Comparison of ENCODE assay signal across 8 cellular contexts in the genomic region with DNA sequence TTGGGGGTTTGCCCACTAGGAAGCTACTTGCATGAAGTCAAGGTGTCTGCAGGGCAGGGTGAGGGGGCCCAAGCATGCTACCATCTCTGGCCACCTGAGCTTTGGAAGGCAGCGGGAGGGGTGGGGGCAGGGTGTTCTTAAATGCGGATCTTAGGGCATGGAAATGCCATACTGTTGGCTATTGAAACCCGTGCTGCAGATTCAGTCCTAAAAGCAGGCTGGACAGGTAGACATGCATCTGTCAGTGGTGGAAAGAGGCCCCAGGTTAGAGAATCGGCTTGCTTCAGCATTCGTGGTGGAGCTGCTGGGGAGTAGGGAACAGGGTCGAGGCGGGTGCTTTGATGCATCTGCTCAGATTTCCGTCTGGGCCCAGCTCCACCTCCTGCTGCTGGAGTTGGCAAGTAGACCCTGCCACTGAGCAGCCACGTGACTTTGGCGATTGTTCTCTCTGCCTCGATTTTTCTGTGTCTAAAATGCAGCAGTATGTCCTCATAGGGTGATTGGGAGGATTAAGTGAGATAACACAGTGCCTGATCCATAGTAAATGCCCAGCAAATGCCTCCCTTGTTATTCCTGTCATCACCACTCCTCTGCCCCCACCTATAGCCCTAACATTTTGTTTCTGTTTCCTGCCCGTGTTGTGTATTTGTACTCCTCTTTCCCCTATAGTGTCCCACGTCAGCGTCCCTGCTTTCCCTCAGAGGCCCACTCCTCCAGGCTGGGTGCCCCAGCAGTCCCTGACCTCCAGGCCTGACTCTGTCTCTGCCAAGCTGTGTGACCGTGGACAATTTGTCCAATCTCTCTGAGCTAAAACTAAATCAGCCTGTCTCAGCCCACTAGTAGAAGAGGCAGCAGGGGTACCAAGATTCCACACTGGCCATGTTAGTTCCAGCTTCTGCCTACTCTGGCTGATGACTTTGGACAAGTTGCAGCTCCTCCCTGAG. TPM values are rescaled to one million over a fixed set of nuclear protein-coding genes. Genes with fewer than 3 reads are reported as not detected.
A peak's percentile ranks its signal among the peaks of the same experiment; 100 is the strongest.
DNase-seq lines count a peak whose midpoint lies in the region; ATAC-seq and TF ChIP-seq lines count a peak whose summit lies in the region.

No MANE protein-coding gene starts in this region.

- H3K9me3 ChIP-seq in A673 (ENCODE audit: low read depth, low read length, poor library complexity, severe bottlenecking) (no peaks in the 10 kb centered on the region), mesodermal cell (ENCODE audit: control insufficient read depth, low read length) (no peaks in the 10 kb centered on the region), tibial nerve (no peaks in the 10 kb centered on the region)

- no TSS peak for BruUV-seq in A673 (replicated peaks; lab: Mats Ljungman, UMichigan)

- H3K36me3 ChIP-seq in A673 (ENCODE audit: insufficient read depth, low read length, poor library complexity, severe bottlenecking) = no peaks in the 10 kb centered on the region
- H3K36me3 ChIP-seq in mesodermal cell (ENCODE audit: control insufficient read depth, insufficient read depth, low read length) = peaks cover 23% of the 10 kb centered on the region
- H3K36me3 ChIP-seq in tibial nerve = peaks cover 0 to 10% (median 0%) of the 10 kb centered on the region in 3 donors

- no peak overlapping the region for H3K4me3 ChIP-seq in A673 (ENCODE audit: low read depth, low read length, poor library complexity, severe bottlenecking)
- peak overlapping the region; percentile 28 for H3K4me3 ChIP-seq in coronary artery
- H3K4me3 ChIP-seq in mesodermal cell (ENCODE audit: extremely low read depth, insufficient read depth, low read length, poor library complexity, severe bottlenecking) = no peak overlapping the region
- H3K4me3 ChIP-seq in tibial nerve = no peak overlapping the region

- POLR2A ChIA-PET in A673 (lab: Charles Lee; ENCODE audit: low non-redundant PET) = no interaction called here

- 68% methylated on average over 14 to 15 of the region's 15 CpGs for WGBS in mesodermal cell (ENCODE audit: insufficient coverage in 2 of 2), 2 experiments
- WGBS in tibial nerve, 2 donors = 48 to 50% methylated on average over 15 of the region's 15 CpGs

- no peaks in the 10 kb centered on the region for H3K27me3 ChIP-seq in A673 (replicated peaks; ENCODE audit: insufficient read depth, low read depth, low read length, poor library complexity)
- H3K27me3 ChIP-seq in tibial nerve = no peaks in the 10 kb centered on the region

- peak; percentile 63 for DNase-seq in A673 (ENCODE audit: low spot score)
- peak; percentile 69 for DNase-seq in NCI-H2029 treated with DMSO at 0.1 percent for 48 hours (lab: John Stamatoyannopoulos, UW)
- no peak for DNase-seq in coronary artery (ENCODE audit: low spot score)
- DNase-seq in tibial nerve (ENCODE audit: low spot score in 2 of 2) = no peak
- no peak for DNase-seq in stimulated activated CD4-positive, alpha-beta T cell treated with anti-CD3 and anti-CD28 coated beads, Interleukin-12 subunit alpha, Interleukin-12 subunit beta, amount 100 ng/mL, for 4 hours
- DNase-seq in stimulated activated CD4-positive, alpha-beta T cell treated with anti-CD3 and anti-CD28 coated beads, Interleukin-1b, Interleukin-23, amount 100 ng/mL, for 48 hours = no peak

- intact Hi-C loops in A673 (cut with micrococcal nuclease; ENCODE audit: unreplicated experiment) = no loop called here

- ATAC-seq in HG03520 (IDR thresholded peaks at IDR 0.05; ENCODE audit: unreplicated experiment) = no peak

- TF ChIP-seq CTCF in A673 (conservative IDR thresholded peaks at IDR 0.05; ENCODE audit: low read depth, low read length) (no peak), coronary artery (IDR thresholded peaks at IDR 0.05) (no peak), tibial nerve (IDR thresholded peaks at IDR 0.05) (no peak)

- H3K27ac ChIP-seq in A673 (ENCODE audit: low read depth, low read length, poor library complexity, severe bottlenecking) (peak overlapping the region; percentile 44), coronary artery (no peak overlapping the region), mesodermal cell (ENCODE audit: low read depth, low read length, severe bottlenecking) (peak overlapping the region; percentile 66), tibial nerve (peak overlapping the region in 2 of 4 donors; percentile 11 to 23)

- CTCF ChIA-PET in A673 (lab: Charles Lee) = no interaction called here

- no peak for TF ChIP-seq EP300 in tibial nerve (IDR thresholded peaks at IDR 0.05)

- TF ChIP-seq POLR2A in tibial nerve (IDR thresholded peaks at IDR 0.05) = no peak

- peaks cover 35% of the 10 kb centered on the region for H3K4me1 ChIP-seq in A673 (ENCODE audit: insufficient read depth, low read length, poor library complexity, severe bottlenecking)
- peaks cover 42% of the 10 kb centered on the region for H3K4me1 ChIP-seq in mesodermal cell (ENCODE audit: control insufficient read depth, insufficient read depth, low read length, poor library complexity, severe bottlenecking)
- peaks cover 0 to 91% (median 44%) of the 10 kb centered on the region in 4 donors for H3K4me1 ChIP-seq in tibial nerve

RNA-seq across cellular contexts. Expression of gene PPP1R37, which starts 5.8 kb away (rescaled TPM):
- total RNA-seq in A673 (2021) (33.6 and 34.0 TPM in 2 replicates), tibial nerve (10 to 100 TPM; 22.1 to 44.1 (median 33.5) TPM)
- polyA plus RNA-seq in mesodermal cell (2013, experiment 1 of 2) = 22.5 TPM
- polyA plus RNA-seq in mesodermal cell (2013, experiment 2 of 2) = 17.7 TPM

RNA-seq across cellular contexts. Expression of gene GEMIN7, which starts 19.7 kb away (rescaled TPM):
- total RNA-seq in A673 (2021) (34.0 and 34.5 TPM in 2 replicates), tibial nerve (10 to 100 TPM in 3 of 4 donors, 1 to 10 TPM in 1; 8.8 to 30.3 (median 21.8) TPM)
- 37.5 TPM for polyA plus RNA-seq in mesodermal cell (2013, experiment 1 of 2)
- polyA plus RNA-seq in mesodermal cell (2013, experiment 2 of 2) = 30.2 TPM

RNA-seq across cellular contexts. Expression of gene ZNF296, which starts 22.5 kb away (rescaled TPM):
- total RNA-seq in A673 (2021) = 2.9 and 3.0 TPM in 2 replicates
- polyA plus RNA-seq in mesodermal cell (2013, experiment 1 of 2) = 1.4 TPM
- polyA plus RNA-seq in mesodermal cell (2013, experiment 2 of 2) = 0.91 TPM
- total RNA-seq in tibial nerve = 1 to 10 TPM in 3 of 4 donors, not detected in 1; 2.1 to 4.2 (median 2.1) TPM

RNA-seq across cellular contexts. Expression of gene CLASRP, which starts 59.9 kb away (rescaled TPM):
- 104 and 109 TPM in 2 replicates for total RNA-seq in A673 (2021)
- polyA plus RNA-seq in mesodermal cell (2013, experiment 1 of 2) = 58.2 TPM
- polyA plus RNA-seq in mesodermal cell (2013, experiment 2 of 2) = 46.4 TPM
- 100 to 1,000 TPM in 2 of 4 donors, 10 to 100 TPM in 2; 72.8 to 109 (median 95.5) TPM for total RNA-seq in tibial nerve

Comparison
In these comparisons a context has a peak if more than half of its experiments do, and no peak if none do; other contexts are left out.
1. DNase-seq: peak in A673 (single experiment) and NCI-H2029 treated with DMSO at 0.1 percent for 48 hours (single experiment); none in coronary artery (single experiment), tibial nerve (0 of 2), stimulated activated CD4-positive, alpha-beta T cell treated with anti-CD3 and anti-CD28 coated beads, Interleukin-12 subunit alpha, Interleukin-12 subunit beta, amount 100 ng/mL, for 4 hours (single experiment) and stimulated activated CD4-positive, alpha-beta T cell treated with anti-CD3 and anti-CD28 coated beads, Interleukin-1b, Interleukin-23, amount 100 ng/mL, for 48 hours (single experiment).
2. H3K27ac ChIP-seq: peak in A673 (single experiment) and mesodermal cell (single experiment); none in coronary artery (0 of 2).